22 cellular contexts compared by ENCODE assay signal in the genomic region with DNA sequence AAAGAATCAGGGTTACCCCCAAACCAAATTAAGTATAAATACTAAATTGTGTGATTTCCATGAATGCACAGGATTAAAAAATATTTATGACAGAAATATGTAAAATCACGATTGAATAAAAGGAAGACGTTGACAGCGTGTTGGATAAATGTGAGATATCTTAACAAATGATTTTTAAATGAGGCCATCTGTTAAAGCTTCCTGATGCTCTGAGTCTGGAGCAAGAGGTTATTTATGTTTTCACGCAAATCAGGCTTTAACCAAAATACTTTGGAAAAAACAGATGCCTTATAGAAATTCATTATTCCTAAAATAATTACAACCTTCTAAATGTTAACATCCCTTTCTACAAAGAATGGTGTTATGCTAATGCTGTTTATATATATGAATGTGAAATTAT.
"Had no signal": no experiment of that assay in that cellular context is flagged by ENCODE, and none has a peak within 500 bp of the region (broad histone marks: within the 10 kb centered on the region; RNA-seq: fewer than 3 reads in every experiment).

No MANE protein-coding gene starts in this region.

- DNase-seq: activated B cell treated with CpG ODN at 0.5 μM for 24 hours; activated CD4-positive, alpha-beta T cell treated with anti-CD3 and anti-CD28 coated beads for 48 hours; activated CD4-positive, alpha-beta T cell treated with anti-CD3 and anti-CD28 coated beads, Interleukin-2, amount 50 U/mL, for 1 hour; activated CD4-positive, alpha-beta T cell treated with anti-CD3 and anti-CD28 coated beads, Interleukin-2, amount 50 U/mL, for 48 hours; activated CD8-positive, alpha-beta memory T cell treated with anti-CD3 and anti-CD28 coated beads for 24 hours; activated CD8-positive, alpha-beta T cell treated with anti-CD3 and anti-CD28 coated beads for 36 hours; activated effector memory CD4-positive, alpha-beta T cell treated with Interleukin-2 at 50 U/mL for 16 hours; activated gamma-delta T cell treated with Interleukin-2 at 50 U/mL for 16 hours; activated naive CD4-positive, alpha-beta T cell treated with anti-CD3 and anti-CD28 coated beads, Interleukin-2, amount 50 U/mL, for 16 hours; activated naive CD4-positive, alpha-beta T cell treated with Interleukin-2 at 50 U/mL for 16 hours; activated T-cell treated with anti-CD3 and anti-CD28 coated beads, Interleukin-2, amount 50 U/mL, for 4 hours; amniotic stem cell; anterior cingulate cortex; brain microvascular endothelial cell; colonic mucosa; effector CD8-positive, alpha-beta T cell; esophagus squamous epithelium; foreskin melanocyte; heart right ventricle; T-helper 17 cell; T1000; WERI-Rb-1 had no signal
